Comparison of ENCODE assay signal across 8 cellular contexts in the genomic region with DNA sequence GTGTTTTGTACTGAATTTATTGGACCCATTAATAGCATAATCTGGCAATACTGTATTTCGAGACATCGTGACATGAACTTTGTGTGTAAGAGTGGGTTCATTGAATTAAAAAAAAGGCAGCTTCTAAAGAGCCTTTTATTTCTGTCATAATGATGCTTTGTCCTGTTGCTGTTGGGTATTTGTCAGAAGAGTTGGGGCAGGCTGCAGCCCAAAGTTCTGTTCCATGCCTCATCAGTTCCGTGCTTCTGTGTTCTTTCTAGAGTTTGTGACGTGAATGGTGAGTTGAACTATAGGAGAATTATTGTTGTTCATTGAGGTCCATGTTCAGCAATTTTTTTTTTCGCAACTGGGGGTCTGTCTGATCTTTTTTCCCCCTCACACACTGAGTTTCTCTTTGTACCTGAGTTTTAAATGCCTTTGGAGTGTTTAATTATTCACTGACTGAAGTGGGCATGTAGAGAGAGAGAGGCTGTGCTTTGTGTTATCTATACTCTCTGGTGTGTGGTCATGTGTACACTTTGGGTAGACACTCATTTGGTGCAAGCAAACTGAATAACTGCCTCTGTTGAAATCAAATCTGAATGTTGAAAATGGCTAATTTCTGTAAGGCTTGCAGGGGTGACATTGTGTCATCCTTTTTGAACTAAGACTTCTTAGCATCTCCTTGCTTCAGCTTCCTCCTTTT.
DNase-seq lines count a peak whose midpoint lies in the region; TF ChIP-seq lines count a peak whose summit lies in the region.

No MANE protein-coding gene starts in this region.

- H3K27ac ChIP-seq in duodenal mucosa (ENCODE audit: low read depth, low read length): peak overlapping the region; percentile 33
- H3K27ac ChIP-seq in osteoblast (ENCODE audit: low read depth, low read length): peak overlapping the region; percentile 89
- no peak overlapping the region for H3K27ac ChIP-seq in RWPE1

- peak overlapping the region in 1 of 2 donors; percentile 28 for H3K9ac ChIP-seq in duodenal mucosa (ENCODE audit: low read depth in 1 of 2, low read length in 2 of 2)

- peaks cover 47% of the 10 kb centered on the region for H3K79me2 ChIP-seq in osteoblast (ENCODE audit: insufficient read depth, low read length)

- H3K36me3 ChIP-seq in GM06990 (ENCODE audit: control insufficient read depth, insufficient read depth, low read length): no peaks in the 10 kb centered on the region
- no peaks in the 10 kb centered on the region for H3K36me3 ChIP-seq in duodenal mucosa (ENCODE audit: control insufficient read depth in 1 of 2, insufficient read depth in 2 of 2, low read length in 2 of 2)
- H3K36me3 ChIP-seq in osteoblast (ENCODE audit: insufficient read depth, low read length): no peaks in the 10 kb centered on the region

- POLR2A ChIA-PET in RWPE1 (lab: Yijun Ruan, JAX; ENCODE audit: low non-redundant PET): no interaction called here

- H3K9me3 ChIP-seq in duodenal mucosa (ENCODE audit: control insufficient read depth in 1 of 2, low read length in 2 of 2) (no peaks in the 10 kb centered on the region), osteoblast (ENCODE audit: low read depth, low read length) (no peaks in the 10 kb centered on the region)

- peak overlapping the region; percentile 55 for H3K4me2 ChIP-seq in osteoblast (ENCODE audit: insufficient read depth, low read length)

- H3K4me3 ChIP-seq in GM06990 (replicated peaks; ENCODE audit: low read depth, low read length) (peak overlapping the region; percentile 23), duodenal mucosa (ENCODE audit: low read depth in 1 of 2, low read length in 2 of 2) (peak overlapping the region; percentile 43 to 60), osteoblast (ENCODE audit: insufficient read depth, low read length) (peak overlapping the region; percentile 38)

- H3K4me1 ChIP-seq in duodenal mucosa (ENCODE audit: control insufficient read depth in 1 of 2, insufficient read depth in 2 of 2, low read length in 2 of 2) (peaks cover 41 to 66% of the 10 kb centered on the region in 2 donors), osteoblast (ENCODE audit: insufficient read depth, low read length) (peaks cover 65% of the 10 kb centered on the region)

- no peaks in the 10 kb centered on the region for H4K20me1 ChIP-seq in osteoblast (ENCODE audit: insufficient read depth, low read length)

- CTCF ChIA-PET in RWPE1 (lab: Yijun Ruan, JAX): interaction anchor here (0.6 to 1.3 kb wide), 3 partner anchors 13 to 1408 kb away, joined by 3 to 4 read pairs (median 3); no protein-coding TSS in a partner anchor

- no peak for DNase-seq in GM06990 (ENCODE audit: extremely low read depth, insufficient read length)
- DNase-seq in NOMO-1 treated with dmso at 0.1 percent for 144 hours (lab: John Stamatoyannopoulos, UW; ENCODE audit: unreplicated experiment): peak; percentile 35
- no peak for DNase-seq in osteoblast (ENCODE audit: insufficient read length, low spot score, missing footprints)
- DNase-seq in RWPE1 (ENCODE audit: low spot score): no peak
- no peak for DNase-seq in stimulated activated CD4-positive, alpha-beta T cell treated with anti-CD3 and anti-CD28 coated beads, Interleukin-4, amount 100 ng/mL, for 1 hour
- no peak for DNase-seq in HPDE6-E6E7 (ENCODE audit: extremely low spot score)
- DNase-seq in stimulated activated CD8-positive, alpha-beta memory T cell treated with anti-CD3 and anti-CD28 coated beads, Interleukin-4, amount 100 ng/mL, for 48 hours: no peak

- TF ChIP-seq CTCF in GM06990 (IDR thresholded peaks at IDR 0.05; ENCODE audit: insufficient read depth, low read length, poor library complexity, severe bottlenecking) (no peak), osteoblast (IDR thresholded peaks at IDR 0.05; ENCODE audit: extremely low read depth, low read depth, low read length) (no peak), RWPE1 (conservative IDR thresholded peaks at IDR 0.05; ENCODE audit: low read depth) (no peak)

- H3K27me3 ChIP-seq in GM06990 (replicated peaks; ENCODE audit: control insufficient read depth, insufficient read depth, low read length) (no peaks in the 10 kb centered on the region), duodenal mucosa (ENCODE audit: control insufficient read depth in 1 of 2, insufficient read depth in 2 of 2, low read length in 2 of 2) (no peaks in the 10 kb centered on the region), osteoblast (ENCODE audit: insufficient read depth, low read length) (no peaks in the 10 kb centered on the region)

- no peak overlapping the region for H2AFZ ChIP-seq in osteoblast (ENCODE audit: low read length)
